ENCODE assay signal across 9 cellular contexts in the genomic region with DNA sequence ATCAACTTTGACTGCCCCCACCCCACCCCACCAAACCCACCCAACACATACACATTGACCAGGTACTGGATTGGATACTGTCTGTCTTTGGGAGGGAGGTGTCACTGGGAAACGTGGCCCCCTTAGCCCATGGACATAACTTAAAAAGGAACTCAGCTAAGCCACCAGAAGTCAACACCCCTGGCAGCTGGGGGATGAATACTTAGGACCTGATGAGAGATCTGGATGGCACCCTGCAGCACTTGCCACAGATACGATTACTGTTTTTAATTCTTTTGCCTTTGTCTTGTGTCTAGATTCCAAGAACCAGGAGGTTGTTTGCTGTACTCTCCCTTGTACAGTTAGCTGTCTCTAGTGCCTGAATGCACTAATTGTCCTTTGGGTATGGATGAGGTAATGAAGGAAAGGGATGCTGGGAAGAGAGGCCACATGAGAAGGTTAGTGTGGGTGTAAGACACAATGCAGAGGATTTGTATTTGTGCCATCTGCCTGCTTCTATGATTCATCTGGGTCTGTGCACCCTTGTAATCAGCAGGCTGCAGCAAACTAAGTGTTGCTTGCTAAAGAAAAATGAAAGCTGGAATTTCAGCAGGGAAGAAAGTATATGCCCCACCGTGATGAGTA.
DNase-seq lines count a peak whose midpoint lies in the region; ATAC-seq and TF ChIP-seq lines count a peak whose summit lies in the region.
"Had no signal": no experiment of that assay in that cellular context is flagged by ENCODE, and none has a peak within 500 bp of the region (broad histone marks: within the 10 kb centered on the region; RNA-seq: fewer than 3 reads in every experiment).

No MANE protein-coding gene starts in this region.

- ATAC-seq in left lung (peak; percentile 43), GM19035 (IDR thresholded peaks at IDR 0.05; ENCODE audit: unreplicated experiment) (no peak), HG03442 (IDR thresholded peaks at IDR 0.05; ENCODE audit: unreplicated experiment) (no peak)

- no peaks in the 10 kb centered on the region; the same call in 1 of the 2 replicates for H3K9me3 ChIP-seq in MG63
- H3K9me3 ChIP-seq in left lung, result no peaks in the 10 kb centered on the region

- H3K36me3 ChIP-seq in MG63 (no peaks in the 10 kb centered on the region), left lung (no peaks in the 10 kb centered on the region)

- H3K27me3 ChIP-seq in MG63 (no peaks in the 10 kb centered on the region), left lung (no peaks in the 10 kb centered on the region)

- intact Hi-C loops in left lung (cut with DNase I), result no loop called here

- no peak overlapping the region for H3K27ac ChIP-seq in left lung

- DNase-seq in AG08395 (ENCODE audit: low spot score) (peak; percentile 76), MG63 (peak; percentile 70), cerebellum (ENCODE audit: low spot score) (peak; percentile 31), left lung (no peak), OCI-M2 (lab: John Stamatoyannopoulos, UW; ENCODE audit: unreplicated experiment) (no peak), GM20000 (ENCODE audit: low spot score) (no peak)
- DNase-seq: activated CD8-positive, alpha-beta memory T cell treated with anti-CD3 and anti-CD28 coated beads, Interleukin-2, amount 50 U/mL, for 4 hours had no signal

- TF ChIP-seq CTCF in left lung (IDR thresholded peaks at IDR 0.05) (no peak), GM20000 (IDR thresholded peaks at IDR 0.05; ENCODE audit: extremely low read depth, missing control alignments) (no peak)

- H3K4me3 ChIP-seq in MG63 (no peak overlapping the region), left lung (no peak overlapping the region)

- no peaks in the 10 kb centered on the region for H3K4me1 ChIP-seq in left lung

Comparison
In these comparisons a context has a peak if more than half of its experiments do, and no peak if none do; other contexts are left out.
1. DNase-seq: peak in AG08395 (single experiment), MG63 (single experiment) and cerebellum (single experiment); none in left lung (0 of 2), OCI-M2 (single experiment) and GM20000 (single experiment).